Comparison of ENCODE assay signal across 21 cellular contexts in the genomic region with DNA sequence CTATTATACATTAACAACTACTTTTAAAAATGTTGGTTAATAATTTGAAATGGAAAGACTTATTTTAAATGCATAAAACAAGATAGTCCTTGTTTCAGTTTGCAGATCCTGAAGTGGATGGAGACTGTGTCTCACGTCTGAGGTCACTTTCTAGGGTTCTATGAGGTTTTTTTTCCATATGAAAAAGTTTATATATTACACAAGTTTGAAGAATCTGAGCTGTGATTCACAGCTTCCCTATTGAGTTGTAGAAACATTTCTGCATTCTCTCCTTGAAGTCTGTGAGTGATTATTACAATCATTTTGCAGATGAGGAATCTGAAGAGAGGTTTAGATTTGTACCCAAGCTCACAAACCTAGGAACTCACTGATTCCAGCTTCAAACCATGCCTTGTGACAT.
DNase-seq lines count a peak whose midpoint lies in the region; TF ChIP-seq lines count a peak whose summit lies in the region.
"Had no signal": no experiment of that assay in that cellular context is flagged by ENCODE, and none has a peak within 500 bp of the region (broad histone marks: within the 10 kb centered on the region; RNA-seq: fewer than 3 reads in every experiment).

No MANE protein-coding gene starts in this region.

- peak overlapping the region; percentile 73 for H3K4me2 ChIP-seq in smooth muscle cell
- H3K4me2 ChIP-seq: BLaER1, KMS-11, neural progenitor cell had no signal

- TF ChIP-seq POLR2A in Peyer's patch (IDR thresholded peaks at IDR 0.05): no peak

- H3K4me3 ChIP-seq in adipocyte (ENCODE audit: low read length) (no peak overlapping the region), fibroblast of mammary gland (ENCODE audit: control insufficient read depth, low read depth, low read length) (no peak overlapping the region), smooth muscle cell (no peak overlapping the region), Peyer's patch (no peak overlapping the region)
- H3K4me3 ChIP-seq: ascending aorta, BLaER1, esophagus squamous epithelium, heart right ventricle, mucosa of descending colon, neural progenitor cell, prostate gland, spleen, stomach had no signal

- peaks cover 6% of the 10 kb centered on the region for H3F3A ChIP-seq in smooth muscle cell (ENCODE audit: low read depth)

- 21% methylated on average over 1 of the region's 1 CpG for WGBS in smooth muscle cell (ENCODE audit: low lambda C conversion rate)

- no peaks in the 10 kb centered on the region for H3K27me3 ChIP-seq in adipocyte (replicated peaks; ENCODE audit: control insufficient read depth, insufficient read depth, low read length)
- H3K27me3 ChIP-seq in smooth muscle cell (ENCODE audit: low read depth): no peaks in the 10 kb centered on the region
- H3K27me3 ChIP-seq in Peyer's patch: no peaks in the 10 kb centered on the region
- H3K27me3 ChIP-seq: ascending aorta, BLaER1, esophagus squamous epithelium, neural progenitor cell, spleen, stomach had no signal

- H2AFZ ChIP-seq in smooth muscle cell (ENCODE audit: low read depth): no peak overlapping the region
- H2AFZ ChIP-seq: neural progenitor cell had no signal

- H3K36me3 ChIP-seq in adipocyte (ENCODE audit: control insufficient read depth, insufficient read depth, low read length, severe bottlenecking) (no peaks in the 10 kb centered on the region), smooth muscle cell (ENCODE audit: low read depth) (no peaks in the 10 kb centered on the region), Peyer's patch (no peaks in the 10 kb centered on the region)
- H3K36me3 ChIP-seq: ascending aorta, BLaER1, esophagus squamous epithelium, heart right ventricle, neural progenitor cell, prostate gland, spleen, stomach had no signal

- no peak for TF ChIP-seq CTCF in fibroblast of mammary gland (conservative IDR thresholded peaks at IDR 0.05; ENCODE audit: control insufficient read depth, insufficient read depth, low read depth, low read length)
- no peak for TF ChIP-seq CTCF in smooth muscle cell (IDR thresholded peaks at IDR 0.05; ENCODE audit: borderline replicate concordance, insufficient read depth, poor library complexity, severe bottlenecking)
- no peak for TF ChIP-seq CTCF in Peyer's patch (IDR thresholded peaks at IDR 0.05)

- H4K20me1 ChIP-seq in smooth muscle cell (ENCODE audit: low read depth): no peaks in the 10 kb centered on the region
- H4K20me1 ChIP-seq: BLaER1 had no signal

- no peaks in the 10 kb centered on the region for H3K9me3 ChIP-seq in adipocyte (ENCODE audit: control insufficient read depth, low read length)
- H3K9me3 ChIP-seq in smooth muscle cell (replicated peaks; ENCODE audit: low read depth): no peaks in the 10 kb centered on the region
- no peaks in the 10 kb centered on the region for H3K9me3 ChIP-seq in Peyer's patch
- H3K9me3 ChIP-seq: ascending aorta, BLaER1, esophagus squamous epithelium, heart right ventricle, mucosa of descending colon, prostate gland, spleen, stomach had no signal

- H3K9ac ChIP-seq in adipocyte (ENCODE audit: low read length) (no peak overlapping the region), smooth muscle cell (ENCODE audit: low read depth) (peak overlapping the region; percentile 40)
- H3K9ac ChIP-seq: BLaER1, KMS-11, neural progenitor cell had no signal

- H3K4me1 ChIP-seq in adipocyte (ENCODE audit: control insufficient read depth, insufficient read depth, low read length) (peaks cover 14% of the 10 kb centered on the region), smooth muscle cell (ENCODE audit: low read depth) (peaks cover 6% of the 10 kb centered on the region), Peyer's patch (peaks cover 0 to 11% (median 0%) of the 10 kb centered on the region in 4 donors)
- H3K4me1 ChIP-seq: ascending aorta, BLaER1, prostate gland had no signal

- H3K27ac ChIP-seq in smooth muscle cell (ENCODE audit: low read depth) (peak overlapping the region; percentile 67), Peyer's patch (no peak overlapping the region)
- H3K27ac ChIP-seq: ascending aorta, BLaER1, esophagus squamous epithelium, heart right ventricle, KMS-11, neural progenitor cell, prostate gland, stomach had no signal

- DNase-seq in EL: peak; percentile 49
- DNase-seq in adipocyte (ENCODE audit: low read depth): peak; percentile 82
- peak; percentile 78 for DNase-seq in fibroblast of mammary gland (ENCODE audit: low read depth)
- no peak for DNase-seq in smooth muscle cell (lab: John Stamatoyannopoulos, UW; ENCODE audit: unreplicated experiment)
- DNase-seq in Peyer's patch: no peak
- no peak for DNase-seq in COLO668 (lab: John Stamatoyannopoulos, UW; ENCODE audit: unreplicated experiment)
- DNase-seq in activated effector memory CD4-positive, alpha-beta T cell treated with anti-CD3 and anti-CD28 coated beads, Interleukin-2, amount 50 U/mL, for 16 hours: no peak
- DNase-seq: activated CD4-positive, CD25-positive, alpha-beta regulatory T cell; activated CD8-positive, alpha-beta T cell treated with anti-CD3 and anti-CD28 coated beads for 36 hours; esophagus squamous epithelium; heart right ventricle; mucosa of descending colon; NCI-H1048; spleen; stimulated activated CD4-positive, alpha-beta T cell treated with anti-CD3 and anti-CD28 coated beads, Interleukin-4, amount 100 ng/mL, for 4 hours; stomach had no signal

- no peaks in the 10 kb centered on the region for H3K79me2 ChIP-seq in smooth muscle cell (ENCODE audit: low read depth)

Comparison
In these comparisons a context has a peak if more than half of its experiments do, and no peak if none do; other contexts are left out.
1. DNase-seq: peak in EL (single experiment), adipocyte (single experiment) and fibroblast of mammary gland (single experiment); none in smooth muscle cell (single experiment), Peyer's patch (0 of 3), COLO668 (single experiment) and activated effector memory CD4-positive, alpha-beta T cell treated with anti-CD3 and anti-CD28 coated beads, Interleukin-2, amount 50 U/mL, for 16 hours (single experiment).